In genomic region chr10:62047960-62048383, GRCh38 we compare ENCODE assay signal across 8 cellular contexts.
A peak's percentile ranks its signal among the peaks of the same experiment; 100 is the strongest.
DNase-seq lines count a peak whose midpoint lies in the region; ATAC-seq and TF ChIP-seq lines count a peak whose summit lies in the region.

No MANE protein-coding gene starts in this region.

- in situ Hi-C loops in mammary epithelial cell (cut with MboI; ENCODE audit: low sequenced_read_pairs in 2 of 2) = loop anchor here (25.0 kb wide), 1 partner anchor 339 kb away; no protein-coding TSS in a partner anchor
- in situ Hi-C loops in G401 (cut with HindIII; ENCODE audit: low sequenced_read_pairs) = no loop called here

- no peak for TF ChIP-seq POLR2A in lower leg skin (IDR thresholded peaks at IDR 0.05)

- H3K4me3 Mint-ChIP-seq in naive thymus-derived CD8-positive, alpha-beta T cell = peak overlapping the region in 7 of 10 donors; percentile 20 to 84 (median 66)

- ATAC-seq in Right ventricle myocardium inferior (peak; percentile 5), HG03045 (IDR thresholded peaks at IDR 0.05; ENCODE audit: unreplicated experiment) (no peak)
- ATAC-seq in naive thymus-derived CD8-positive, alpha-beta T cell = peak; percentile 34 to 38

- no peak overlapping the region for H3K4me3 ChIP-seq in mammary epithelial cell (replicated peaks in 1 of 3; ENCODE audit: insufficient read depth in 1 of 3, low read depth in 2 of 3, low read length in 3 of 3)
- no peak overlapping the region for H3K4me3 ChIP-seq in lower leg skin (ENCODE audit: low read depth, poor library complexity, severe bottlenecking)

- H3K9ac ChIP-seq in mammary epithelial cell (ENCODE audit: insufficient read depth, low read length) = peak overlapping the region; percentile 88

- POLR2A ChIA-PET in naive thymus-derived CD8-positive, alpha-beta T cell (lab: Charles Lee) = no interaction called here

- no peak overlapping the region for H2AFZ ChIP-seq in mammary epithelial cell (ENCODE audit: low read depth, low read length)

- peaks cover 7% of the 10 kb centered on the region for H3K79me2 ChIP-seq in mammary epithelial cell (ENCODE audit: insufficient read depth, low read length)

- H3K27ac ChIP-seq in mammary epithelial cell (ENCODE audit: insufficient read depth, low read depth, low read length) = peak overlapping the region; percentile 94

- peak overlapping the region; percentile 8 to 97 (median 75) for H3K27ac Mint-ChIP-seq in naive thymus-derived CD8-positive, alpha-beta T cell

- BruUV-seq in mammary epithelial cell (replicated peaks; lab: Mats Ljungman, UMichigan) = no TSS peak

- H4K20me1 ChIP-seq in mammary epithelial cell (ENCODE audit: insufficient read depth, low read length) = no peaks in the 10 kb centered on the region

- H3K4me1 Mint-ChIP-seq in naive thymus-derived CD8-positive, alpha-beta T cell = peaks cover 19 to 100% (median 82%) of the 10 kb centered on the region in 4 donors

- DNase-seq in Right ventricle myocardium inferior (ENCODE audit: missing footprints) (no peak), cardiac septum (ENCODE audit: low spot score) (no peak), mammary epithelial cell (peak; percentile 68), lower leg skin (ENCODE audit: low spot score in 2 of 2) (no peak), RPMI8226 (no peak), G401 (ENCODE audit: low spot score) (no peak)
- DNase-seq in naive thymus-derived CD8-positive, alpha-beta T cell = no peak

- H3K27me3 ChIP-seq in mammary epithelial cell (ENCODE audit: insufficient read depth, low read length) = no peaks in the 10 kb centered on the region

- no peaks in the 10 kb centered on the region for H3K9me3 ChIP-seq in mammary epithelial cell (replicated peaks; ENCODE audit: insufficient read depth, low read length)

- H3K36me3 ChIP-seq in mammary epithelial cell (ENCODE audit: insufficient read depth, low read length) = peaks cover 3% of the 10 kb centered on the region

- 0% methylated on average over 2 of the region's 2 CpGs for WGBS in mammary epithelial cell (ENCODE audit: low coverage, missing lambda C conversion rate)
- 37 to 52% methylated on average over 2 of the region's 2 CpGs for WGBS in lower leg skin, 2 donors

- H3K4me1 ChIP-seq in mammary epithelial cell (ENCODE audit: insufficient read depth, low read length) = peaks cover 59% of the 10 kb centered on the region

- no peaks in the 10 kb centered on the region for H3K9me3 Mint-ChIP-seq in naive thymus-derived CD8-positive, alpha-beta T cell

- TF ChIP-seq CTCF in mammary epithelial cell (conservative IDR thresholded peaks at IDR 0.05 in 1 of 2, IDR thresholded peaks at IDR 0.05 in 1 of 2; ENCODE audit: extremely low read depth in 1 of 2, insufficient read depth in 1 of 2, low read depth in 1 of 2, low read length in 2 of 2) = no peak
- no peak for TF ChIP-seq CTCF in lower leg skin (IDR thresholded peaks at IDR 0.05)

- CTCF ChIA-PET in mammary epithelial cell (lab: Charles Lee; ENCODE audit: low non-redundant PET) = interaction anchor here (0.6 to 0.8 kb wide), 2 partner anchors 150 to 197 kb away, joined by 6 to 7 read pairs; no protein-coding TSS in a partner anchor

- dilution Hi-C loops in mammary epithelial cell (cut with HindIII; ENCODE audit: low sequenced_read_pairs) = no loop called here

- no peaks in the 10 kb centered on the region for H3K27me3 Mint-ChIP-seq in naive thymus-derived CD8-positive, alpha-beta T cell

- H3K36me3 Mint-ChIP-seq in naive thymus-derived CD8-positive, alpha-beta T cell = peaks cover 6 to 25% (median 23%) of the 10 kb centered on the region in 3 donors

- H3K4me2 ChIP-seq in mammary epithelial cell (ENCODE audit: insufficient read depth, low read depth, low read length) = peak overlapping the region; percentile 82

- intact Hi-C loops in Right ventricle myocardium inferior (cut with DNase I) (loop anchor here (2.0 to 5.0 kb wide), 2 partner anchors 35 to 146 kb away; partner anchors contain the start of gene ARID5B), cardiac septum (cut with DNase I) (loop anchor here (2.0 to 10.0 kb wide), 3 partner anchors 35 to 337 kb away; no protein-coding TSS in a partner anchor), mammary epithelial cell (cut with micrococcal nuclease) (loop anchor here (2.0 to 10.0 kb wide), 2 partner anchors 37 to 337 kb away; no protein-coding TSS in a partner anchor), lower leg skin (cut with DNase I; ENCODE audit: low total_unique reads) (no loop called here)
